27 cellular contexts compared by ENCODE assay signal in genomic region chr21:36355071-36355680, GRCh38. TPM values are rescaled to one million over a fixed set of nuclear protein-coding genes. Genes with fewer than 3 reads are reported as not detected.
A peak's percentile ranks its signal among the peaks of the same experiment; 100 is the strongest.
DNase-seq lines count a peak whose midpoint lies in the region; ATAC-seq and TF ChIP-seq lines count a peak whose summit lies in the region.
"Had no signal": no experiment of that assay in that cellular context is flagged by ENCODE, and none has a peak within 500 bp of the region (broad histone marks: within the 10 kb centered on the region; RNA-seq: fewer than 3 reads in every experiment).

No MANE protein-coding gene starts in this region.

- no peak overlapping the region for H3K4me3 ChIP-seq in HEK293 (ENCODE audit: low read depth, low read length)
- H3K4me3 ChIP-seq in heart right ventricle, result no peak overlapping the region
- H3K4me3 ChIP-seq: A549, lung, SK-N-MC, testis had no signal

- H3K27me3 ChIP-seq in heart right ventricle, result no peaks in the 10 kb centered on the region
- H3K27me3 ChIP-seq: brain microvascular endothelial cell, testis had no signal

- H3K4me1 Mint-ChIP-seq in activated T-cell treated with anti-CD3 and anti-CD28 coated beads, Interleukin-2, amount 50 U/mL, for 24 hours (ENCODE audit: low read depth), result peaks cover 3% of the 10 kb centered on the region
- H3K4me1 Mint-ChIP-seq in effector memory CD8-positive, alpha-beta T cell (ENCODE audit: low read depth in 2 of 2), result peaks cover 7 to 11% of the 10 kb centered on the region in 2 donors
- H3K4me1 Mint-ChIP-seq in stimulated activated memory B cell treated with anti-CD40 and anti-IgM and Interleukin-4, amounts not matched to agents 10 μg/mL and 1 μg/mL and 100 μg/mL, for 72 hours, result no peaks in the 10 kb centered on the region
- H3K4me1 Mint-ChIP-seq: activated naive CD4-positive, alpha-beta T cell treated with anti-CD3 and anti-CD28 coated beads, Interleukin-2, amount 10 ng/mL, durations not matched to agents 7 days and 5 days; H9 had no signal

- H3K27ac ChIP-seq in HEK293 (ENCODE audit: extremely low read depth, low read depth, low read length) (no peak overlapping the region), heart right ventricle (no peak overlapping the region)
- H3K27ac ChIP-seq: A549, brain microvascular endothelial cell, parathyroid adenoma, SK-N-MC, testis had no signal

- H3K9me3 ChIP-seq in HEK293 (ENCODE audit: control insufficient read depth, insufficient read depth, low read depth, low read length), result no peaks in the 10 kb centered on the region
- no peaks in the 10 kb centered on the region for H3K9me3 ChIP-seq in heart right ventricle
- H3K9me3 ChIP-seq: A549, testis had no signal

- no peak for DNase-seq in activated T-cell treated with anti-CD3 and anti-CD28 coated beads, Interleukin-2, amount 50 U/mL, for 24 hours
- DNase-seq in activated T-cell treated with anti-CD3 and anti-CD28 coated beads, Interleukin-2, amount 50 U/mL, for 1 hour, result no peak
- no peak for DNase-seq in effector memory CD8-positive, alpha-beta T cell
- DNase-seq in NCI-H446 treated with DMSO at 0.1 percent for 48 hours (lab: John Stamatoyannopoulos, UW) (no peak), heart right ventricle (no peak)
- DNase-seq in activated CD8-positive, alpha-beta memory T cell treated with anti-CD3 and anti-CD28 coated beads for 24 hours, result no peak
- DNase-seq: activated CD4-positive, alpha-beta T cell treated with anti-CD3 and anti-CD28 coated beads, Interleukin-2, amount 50 U/mL, for 48 hours; activated CD8-positive, alpha-beta memory T cell treated with anti-CD3 and anti-CD28 coated beads, Interleukin-2, amount 50 U/mL, for 4 hours; activated naive CD4-positive, alpha-beta T cell treated with anti-CD3 and anti-CD28 coated beads, Interleukin-2, amount 10 ng/mL, durations not matched to agents 7 days and 5 days; amniotic stem cell; brain microvascular endothelial cell; H9; Karpas-422; NCI-H2029 treated with DMSO at 0.1 percent for 48 hours; NCI-H446; OCI-M1; small intestine; stimulated activated naive CD8-positive, alpha-beta T cell treated with anti-CD3 and anti-CD28 coated beads, Interleukin-15, Interleukin-2, amounts not matched to agents 100 U/mL and 50 U/mL, for 24 hours; testis had no signal

- TF ChIP-seq CTCF in HEK293 (tag by site-specific recombination; IDR thresholded peaks at IDR 0.05) (no peak), heart right ventricle (IDR thresholded peaks at IDR 0.05) (no peak)

- H3K36me3 ChIP-seq in HEK293 (ENCODE audit: control insufficient read depth in 2 of 2, insufficient read depth in 1 of 2, low read length in 2 of 2) (peaks cover 63 to 69% of the 10 kb centered on the region in 2 experiments), heart right ventricle (peaks cover 0 to 98% (median 54%) of the 10 kb centered on the region in 9 donors)

- CTCF ChIA-PET in HEK293 (lab: Yijun Ruan, JAX), result no interaction called here

- peak overlapping the region; percentile 27 for H3K27ac Mint-ChIP-seq in activated T-cell treated with anti-CD3 and anti-CD28 coated beads, Interleukin-2, amount 50 U/mL, for 24 hours
- peak overlapping the region; percentile 8 to 19 for H3K27ac Mint-ChIP-seq in effector memory CD8-positive, alpha-beta T cell
- H3K27ac Mint-ChIP-seq in stimulated activated memory B cell treated with anti-CD40 and anti-IgM and Interleukin-4, amounts not matched to agents 10 μg/mL and 1 μg/mL and 100 μg/mL, for 72 hours, result peak overlapping the region; percentile 1
- H3K27ac Mint-ChIP-seq: H9; T-helper 1 cell treated with Interleukin-12 subunit alpha and Interleukin-12 subunit beta and Interleukin-4 antibody, amounts not matched to agents 30 μg/mL and 1 μg/mL, for 36 hours had no signal

- H3K4me1 ChIP-seq in HEK293 (ENCODE audit: control insufficient read depth, insufficient read depth, low read length), result peaks cover 5% of the 10 kb centered on the region
- H3K4me1 ChIP-seq in heart right ventricle, result no peaks in the 10 kb centered on the region
- H3K4me1 ChIP-seq: A549, parathyroid adenoma, testis had no signal

- H3K27me3 Mint-ChIP-seq in activated T-cell treated with anti-CD3 and anti-CD28 coated beads, Interleukin-2, amount 50 U/mL, for 24 hours, result no peaks in the 10 kb centered on the region
- H3K27me3 Mint-ChIP-seq in effector memory CD8-positive, alpha-beta T cell, result no peaks in the 10 kb centered on the region
- no peaks in the 10 kb centered on the region for H3K27me3 Mint-ChIP-seq in stimulated activated memory B cell treated with anti-CD40 and anti-IgM and Interleukin-4, amounts not matched to agents 10 μg/mL and 1 μg/mL and 100 μg/mL, for 72 hours
- H3K27me3 Mint-ChIP-seq: activated naive CD4-positive, alpha-beta T cell treated with anti-CD3 and anti-CD28 coated beads, Interleukin-2, amount 10 ng/mL, durations not matched to agents 7 days and 5 days had no signal

- intact Hi-C loops in heart right ventricle (cut with DNase I), result no loop called here

- no peak overlapping the region for H3K4me3 Mint-ChIP-seq in activated T-cell treated with anti-CD3 and anti-CD28 coated beads, Interleukin-2, amount 50 U/mL, for 24 hours
- no peak overlapping the region for H3K4me3 Mint-ChIP-seq in effector memory CD8-positive, alpha-beta T cell
- H3K4me3 Mint-ChIP-seq in stimulated activated memory B cell treated with anti-CD40 and anti-IgM and Interleukin-4, amounts not matched to agents 10 μg/mL and 1 μg/mL and 100 μg/mL, for 72 hours, result no peak overlapping the region
- H3K4me3 Mint-ChIP-seq: activated naive CD4-positive, alpha-beta T cell treated with anti-CD3 and anti-CD28 coated beads, Interleukin-2, amount 10 ng/mL, durations not matched to agents 7 days and 5 days; H9; T-helper 1 cell treated with Interleukin-12 subunit alpha and Interleukin-12 subunit beta and Interleukin-4 antibody, amounts not matched to agents 30 μg/mL and 1 μg/mL, for 36 hours had no signal

- peaks cover 62% of the 10 kb centered on the region for H3K36me3 Mint-ChIP-seq in activated T-cell treated with anti-CD3 and anti-CD28 coated beads, Interleukin-2, amount 50 U/mL, for 24 hours (ENCODE audit: low read depth)
- peaks cover 70% of the 10 kb centered on the region for H3K36me3 Mint-ChIP-seq in effector memory CD8-positive, alpha-beta T cell (ENCODE audit: insufficient read depth)
- H3K36me3 Mint-ChIP-seq in stimulated activated memory B cell treated with anti-CD40 and anti-IgM and Interleukin-4, amounts not matched to agents 10 μg/mL and 1 μg/mL and 100 μg/mL, for 72 hours, result peaks cover 42% of the 10 kb centered on the region

- POLR2A ChIA-PET in HEK293 (lab: Yijun Ruan, JAX), result interaction anchor here (0.6 kb wide), 2 partner anchors 50 to 123 kb away, joined by 3 read pairs; no protein-coding TSS in a partner anchor

- no peaks in the 10 kb centered on the region for H3K9me3 Mint-ChIP-seq in activated T-cell treated with anti-CD3 and anti-CD28 coated beads, Interleukin-2, amount 50 U/mL, for 24 hours
- H3K9me3 Mint-ChIP-seq in effector memory CD8-positive, alpha-beta T cell, result no peaks in the 10 kb centered on the region
- no peaks in the 10 kb centered on the region for H3K9me3 Mint-ChIP-seq in stimulated activated memory B cell treated with anti-CD40 and anti-IgM and Interleukin-4, amounts not matched to agents 10 μg/mL and 1 μg/mL and 100 μg/mL, for 72 hours
- H3K9me3 Mint-ChIP-seq: activated naive CD4-positive, alpha-beta T cell treated with anti-CD3 and anti-CD28 coated beads, Interleukin-2, amount 10 ng/mL, durations not matched to agents 7 days and 5 days; H9; T-helper 1 cell treated with Interleukin-12 subunit alpha and Interleukin-12 subunit beta and Interleukin-4 antibody, amounts not matched to agents 30 μg/mL and 1 μg/mL, for 36 hours had no signal

- 82 to 83% methylated on average over 5 of the region's 5 CpGs for WGBS in heart right ventricle, 2 donors

- ATAC-seq in effector memory CD8-positive, alpha-beta T cell (replicated peaks), result no peak
- ATAC-seq in stimulated activated memory B cell treated with anti-CD40 and anti-IgM and Interleukin-4, amounts not matched to agents 10 μg/mL and 1 μg/mL and 100 μg/mL, for 72 hours, result no peak
- no peak for ATAC-seq in heart right ventricle
- ATAC-seq: A549; activated CD4-positive, CD25-positive, alpha-beta regulatory T cell treated with anti-CD3 and anti-CD28 coated beads, Interleukin-2, amount 50 U/mL, for 24 hours; stimulated activated naive CD8-positive, alpha-beta T cell treated with anti-CD3 and anti-CD28 coated beads, Interleukin-15, Interleukin-2, amounts not matched to agents 100 U/mL and 50 U/mL, for 24 hours had no signal

TF ChIP-seq in HEK293, 187 proteins besides CTCF, POLR2A, EP300 and RAD21:
- TF ChIP-seq, protein P1, sequence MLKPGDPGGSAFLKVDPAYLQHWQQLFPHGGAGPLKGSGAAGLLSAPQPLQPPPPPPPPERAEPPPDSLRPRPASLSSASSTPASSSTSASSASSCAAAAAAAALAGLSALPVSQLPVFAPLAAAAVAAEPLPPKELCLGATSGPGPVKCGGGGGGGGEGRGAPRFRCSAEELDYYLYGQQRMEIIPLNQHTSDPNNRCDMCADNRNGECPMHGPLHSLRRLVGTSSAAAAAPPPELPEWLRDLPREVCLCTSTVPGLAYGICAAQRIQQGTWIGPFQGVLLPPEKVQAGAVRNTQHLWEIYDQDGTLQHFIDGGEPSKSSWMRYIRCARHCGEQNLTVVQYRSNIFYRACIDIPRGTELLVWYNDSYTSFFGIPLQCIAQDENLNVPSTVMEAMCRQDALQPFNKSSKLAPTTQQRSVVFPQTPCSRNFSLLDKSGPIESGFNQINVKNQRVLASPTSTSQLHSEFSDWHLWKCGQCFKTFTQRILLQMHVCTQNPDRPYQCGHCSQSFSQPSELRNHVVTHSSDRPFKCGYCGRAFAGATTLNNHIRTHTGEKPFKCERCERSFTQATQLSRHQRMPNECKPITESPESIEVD (tag by site-specific recombination; IDR thresholded peaks at IDR 0.05), result peak; percentile 81
- TF ChIP-seq TCF7L2 (IDR thresholded peaks at IDR 0.05; ENCODE audit: borderline replicate concordance, low read depth, low read length) (no peak), FEZF1 (tag by site-specific recombination; IDR thresholded peaks at IDR 0.05) (0 out of 2 replicates have a peak, but pooled peaks have one; percentile 51)
TF ChIP-seq in HEK293: peak in this region for 2.

RNA-seq across cellular contexts. Expression of gene CHAF1B, which starts 30.0 kb away (rescaled TPM):
- 1 to 10 TPM in 2 of 10 donors, under 1 TPM in 8; 0.24 to 1.3 (median 0.48) TPM for total RNA-seq in heart right ventricle
- under 1 TPM; 0.46 to 0.51 TPM for polyA plus RNA-seq in heart right ventricle

RNA-seq across cellular contexts. Expression of gene MORC3, which starts 35.2 kb away (rescaled TPM):
- 10 to 100 TPM; 14.6 to 21.2 (median 16.7) TPM for total RNA-seq in heart right ventricle
- 10 to 100 TPM in 1 of 2 donors, 1 to 10 TPM in 1; 5.5 to 15.0 TPM for polyA plus RNA-seq in heart right ventricle
